Comparison of ENCODE assay signal across 1 cellular context in genomic region chr2:100562613-100563406, GRCh38.
A peak's percentile ranks its signal among the peaks of the same experiment; 100 is the strongest.
TF ChIP-seq lines count a peak whose summit lies in the region.

Gene PDCL3 (plus strand): TSS chr2:100562993. CDS start chr2:100563068, 75 bp downstream.

TF ChIP-seq in HCT116, 20 proteins besides CTCF, POLR2A, EP300 and RAD21 (continued from another document):
- peak; percentile 86 for TF ChIP-seq ZBTB33 (IDR thresholded peaks at IDR 0.05; ENCODE audit: extremely low read depth, insufficient replicate concordance, low read length)
